18 cellular contexts compared by ENCODE assay signal in the genomic region with DNA sequence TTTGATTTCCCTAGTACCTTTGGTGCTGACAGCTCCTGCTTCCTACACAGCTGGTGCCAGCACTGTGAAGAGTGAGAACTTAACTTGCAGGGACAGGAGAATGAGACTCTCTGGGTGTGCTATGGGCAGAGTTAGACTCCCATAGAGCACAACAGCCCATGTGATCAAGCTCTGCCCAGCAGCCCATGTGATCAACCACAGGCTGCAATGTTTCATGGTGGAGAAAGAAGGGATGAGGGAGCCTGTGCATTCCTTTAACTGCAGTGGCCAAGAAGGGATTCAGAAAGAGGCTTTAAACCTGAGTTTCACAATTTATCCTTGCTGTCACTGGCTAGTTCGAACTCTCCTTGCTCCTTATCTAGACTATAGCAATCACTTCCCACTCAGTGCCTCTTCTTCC. TPM values are rescaled to one million over a fixed set of nuclear protein-coding genes. Genes with fewer than 3 reads are reported as not detected.
A peak's percentile ranks its signal among the peaks of the same experiment; 100 is the strongest.
DNase-seq lines count a peak whose midpoint lies in the region; ATAC-seq, FAIRE-seq and TF ChIP-seq lines count a peak whose summit lies in the region.
"Had no signal": no experiment of that assay in that cellular context is flagged by ENCODE, and none has a peak within 500 bp of the region (broad histone marks: within the 10 kb centered on the region; RNA-seq: fewer than 3 reads in every experiment).

No MANE protein-coding gene starts in this region.

- no peaks in the 10 kb centered on the region for H3K36me3 ChIP-seq in esophagus muscularis mucosa

- peaks cover 28% of the 10 kb centered on the region for H3K4me1 Mint-ChIP-seq in chondrocyte (ENCODE audit: low read depth)

- peak overlapping the region; percentile 4 for H3K4me3 Mint-ChIP-seq in chondrocyte (ENCODE audit: unreplicated experiment)
- H3K4me3 Mint-ChIP-seq: activated CD4-positive, alpha-beta memory T cell treated with anti-CD3 and anti-CD28 coated beads, Interleukin-2, amount 10 ng/mL, durations not matched to agents 7 days and 5 days; activated naive CD8-positive, alpha-beta T cell treated with anti-CD3 and anti-CD28 coated beads, Interleukin-2, amount 50 U/mL, for 24 hours; activated T-cell treated with anti-CD3 and anti-CD28 coated beads, Interleukin-2, amount 50 U/mL, for 72 hours had no signal

- no peak overlapping the region for H3K4me3 ChIP-seq in esophagus muscularis mucosa

- intact Hi-C loops in esophagus muscularis mucosa (cut with DNase I) = no loop called here

- TF ChIP-seq EP300 in esophagus muscularis mucosa (IDR thresholded peaks at IDR 0.05) = no peak

- no peaks in the 10 kb centered on the region for H3K27me3 Mint-ChIP-seq in chondrocyte (ENCODE audit: low read depth)

- H3K27ac Mint-ChIP-seq in chondrocyte (ENCODE audit: unreplicated experiment) = peak overlapping the region; percentile 80
- H3K27ac Mint-ChIP-seq: activated CD4-positive, alpha-beta memory T cell treated with anti-CD3 and anti-CD28 coated beads, Interleukin-2, amount 10 ng/mL, durations not matched to agents 7 days and 5 days; activated naive CD8-positive, alpha-beta T cell treated with anti-CD3 and anti-CD28 coated beads, Interleukin-2, amount 50 U/mL, for 24 hours; activated T-cell treated with anti-CD3 and anti-CD28 coated beads, Interleukin-2, amount 50 U/mL, for 72 hours had no signal

- TF ChIP-seq CTCF in chondrocyte (IDR thresholded peaks at IDR 0.05) = no peak
- no peak for TF ChIP-seq CTCF in esophagus muscularis mucosa (IDR thresholded peaks at IDR 0.05)
- no peak for TF ChIP-seq CTCF in D721Med (IDR thresholded peaks at IDR 0.05; ENCODE audit: insufficient read depth, missing control alignments)

- H3K36me3 Mint-ChIP-seq in chondrocyte (ENCODE audit: low read depth) = no peaks in the 10 kb centered on the region

- H3K9me3 Mint-ChIP-seq in chondrocyte (ENCODE audit: low read depth) = peaks cover 4% of the 10 kb centered on the region
- H3K9me3 Mint-ChIP-seq: activated naive CD8-positive, alpha-beta T cell treated with anti-CD3 and anti-CD28 coated beads, Interleukin-2, amount 50 U/mL, for 24 hours; activated T-cell treated with anti-CD3 and anti-CD28 coated beads, Interleukin-2, amount 50 U/mL, for 72 hours had no signal

- H3K9me3 ChIP-seq in esophagus muscularis mucosa = peaks cover 0 to 13% (median 4%) of the 10 kb centered on the region in 4 donors

- ATAC-seq in HG03095 (IDR thresholded peaks at IDR 0.05; ENCODE audit: unreplicated experiment) (no peak), HG02981 (IDR thresholded peaks at IDR 0.05; ENCODE audit: unreplicated experiment) (no peak)
- ATAC-seq: activated naive CD8-positive, alpha-beta T cell treated with anti-CD3 and anti-CD28 coated beads, Interleukin-2, amount 50 U/mL, for 24 hours; activated T-cell treated with anti-CD3 and anti-CD28 coated beads, Interleukin-2, amount 50 U/mL, for 72 hours; PC-3 had no signal

- H3K27ac ChIP-seq in esophagus muscularis mucosa (replicated peaks in 1 of 4) = no peak overlapping the region

- H3K4me1 ChIP-seq in esophagus muscularis mucosa = peaks cover 11 to 14% (median 12%) of the 10 kb centered on the region in 4 donors

- FAIRE-seq in D721Med (lab: Jason Lieb, UNC) = no peak
- FAIRE-seq: endothelial cell of umbilical vein had no signal

- peak; percentile 54 for DNase-seq in AG20443 (ENCODE audit: low spot score)
- DNase-seq in MV-4-11 (lab: John Stamatoyannopoulos, UW) = peak; percentile 31
- DNase-seq in chondrocyte (ENCODE audit: low spot score) = no peak
- DNase-seq in myocyte (ENCODE audit: low read depth) = peak; percentile 47
- DNase-seq in esophagus muscularis mucosa (ENCODE audit: extremely low spot score) = no peak
- DNase-seq in D721Med (ENCODE audit: insufficient read length, low spot score) = no peak
- DNase-seq: activated CD4-positive, alpha-beta memory T cell treated with anti-CD3 and anti-CD28 coated beads, Interleukin-2, amount 10 ng/mL, durations not matched to agents 7 days and 5 days; activated naive CD8-positive, alpha-beta T cell treated with anti-CD3 and anti-CD28 coated beads, Interleukin-2, amount 50 U/mL, for 24 hours; activated T-cell treated with anti-CD3 and anti-CD28 coated beads, Interleukin-2, amount 50 U/mL, for 72 hours; AML-193; head of caudate nucleus; Kasumi-1; NCI-H2081; PC-3; stimulated activated CD4-positive, alpha-beta T cell treated with anti-CD3 and anti-CD28 coated beads, Interleukin-15, amount 100 ng/mL, for 24 hours had no signal

- H3K27me3 ChIP-seq in esophagus muscularis mucosa = peaks cover 0 to 35% (median 13%) of the 10 kb centered on the region in 4 donors

- WGBS in esophagus muscularis mucosa = 33% methylated on average over 1 of the region's 1 CpG

- no peak for TF ChIP-seq POLR2A in esophagus muscularis mucosa (IDR thresholded peaks at IDR 0.05; ENCODE audit: low read depth)

RNA-seq across cellular contexts. Expression of a gene that starts 10.0 kb away (rescaled TPM):
- total RNA-seq in chondrocyte = 43.2 to 62.1 TPM (median 58.1 TPM) in 3 replicates
- total RNA-seq in myocyte = 129 and 151 TPM in 2 replicates
- 179 TPM for polyA plus RNA-seq in myocyte (2012)
- 1 to 10 TPM; 2.6 to 4.6 (median 3.1) TPM for total RNA-seq in esophagus muscularis mucosa

RNA-seq across cellular contexts. Expression of a gene that starts 41.1 kb away (rescaled TPM):
- total RNA-seq in chondrocyte (10.3 to 13.9 TPM (median 10.4 TPM) in 3 replicates), myocyte (10.6 and 12.0 TPM in 2 replicates), esophagus muscularis mucosa (1 to 10 TPM in 3 of 4 donors, under 1 TPM in 1; 0.83 to 5.9 (median 2.8) TPM)
- polyA plus RNA-seq in myocyte (2012) = 16.3 TPM

Comparison
In these comparisons a context has a peak if more than half of its experiments do, and no peak if none do; other contexts are left out.
1. DNase-seq: peak in AG20443 (single experiment), MV-4-11 (single experiment) and myocyte (single experiment); none in chondrocyte (single experiment), esophagus muscularis mucosa (single experiment) and D721Med (single experiment).